In the genomic region with DNA sequence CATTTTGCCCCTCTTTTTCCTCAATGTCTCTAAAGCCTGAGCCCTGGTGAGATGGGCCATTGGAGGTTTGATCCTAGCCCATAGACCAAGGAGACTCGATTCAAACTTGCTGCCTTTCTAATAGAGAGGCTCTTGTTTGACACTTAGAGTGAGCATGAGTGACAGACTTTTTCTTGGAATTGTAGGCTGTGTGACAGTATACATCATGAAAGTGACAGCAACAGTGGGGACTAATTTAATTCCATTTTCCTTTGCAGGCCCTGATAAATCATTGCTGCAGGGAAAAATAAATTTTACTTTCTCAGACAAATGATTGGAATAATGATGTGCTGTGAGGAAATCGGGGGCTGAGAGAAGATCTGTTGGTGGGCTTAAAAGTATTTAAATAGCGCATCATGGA, we compare ENCODE assay signal across 1 cellular context.
TF ChIP-seq lines count a peak whose summit lies in the region.

No MANE protein-coding gene starts in this region.

TF ChIP-seq in WTC11, 78 proteins besides CTCF, POLR2A, EP300 and RAD21 (continued from another document):
- TF ChIP-seq, protein P1, sequence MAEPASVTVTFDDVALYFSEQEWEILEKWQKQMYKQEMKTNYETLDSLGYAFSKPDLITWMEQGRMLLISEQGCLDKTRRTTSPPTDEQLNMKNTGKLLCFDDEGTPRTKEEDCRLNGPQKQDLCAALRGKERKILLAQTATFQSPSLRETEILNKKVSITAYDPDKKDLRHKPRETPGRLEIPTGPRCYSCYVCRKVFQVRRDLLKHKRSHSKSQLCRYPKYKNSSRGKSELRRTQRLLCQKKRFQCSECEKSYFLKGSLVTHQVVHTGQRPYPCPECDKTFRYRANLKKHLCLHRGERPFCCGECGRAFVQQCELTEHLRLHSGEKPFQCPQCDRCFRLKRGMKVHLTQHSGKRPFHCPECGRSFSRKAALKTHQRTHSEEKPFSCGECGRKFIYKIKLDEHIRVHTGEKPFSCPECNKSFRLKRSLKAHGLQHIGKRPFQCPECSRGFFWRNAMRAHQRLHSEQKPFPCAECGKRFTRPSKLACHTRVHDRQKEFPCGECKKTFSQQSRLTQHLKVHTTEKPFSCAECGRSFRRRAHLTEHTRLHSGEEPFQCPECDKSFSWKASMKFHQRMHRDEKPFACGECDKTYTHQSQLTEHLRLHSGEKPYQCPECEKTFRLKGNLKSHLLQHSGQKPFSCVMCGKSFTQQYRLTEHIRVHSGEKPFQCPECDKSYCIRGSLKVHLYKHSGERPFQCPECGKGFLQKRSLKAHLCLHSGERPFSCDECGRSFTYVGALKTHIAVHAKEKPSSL (CRISPR knock-in tag; conservative IDR thresholded peaks at IDR 0.05), result no peak
- TF ChIP-seq STAT6 (CRISPR knock-in tag; conservative IDR thresholded peaks at IDR 0.05; ENCODE audit: low read depth) (no peak), CBFB (CRISPR knock-in tag; IDR thresholded peaks at IDR 0.05; ENCODE audit: low read depth) (no peak), ATF1 (CRISPR knock-in tag; IDR thresholded peaks at IDR 0.05) (no peak), PRDM15 (CRISPR knock-in tag; IDR thresholded peaks at IDR 0.05) (no peak), ERG (CRISPR knock-in tag; IDR thresholded peaks at IDR 0.05) (no peak), ESRRA (CRISPR knock-in tag; IDR thresholded peaks at IDR 0.05; ENCODE audit: borderline replicate concordance) (no peak), CREM (CRISPR knock-in tag; IDR thresholded peaks at IDR 0.05) (no peak), IRF1 (CRISPR knock-in tag; IDR thresholded peaks at IDR 0.05) (no peak), SOX15 (CRISPR knock-in tag; IDR thresholded peaks at IDR 0.05) (no peak), FOXP1 (CRISPR knock-in tag; IDR thresholded peaks at IDR 0.05; ENCODE audit: borderline replicate concordance) (no peak)
- TF ChIP-seq, protein P2, sequence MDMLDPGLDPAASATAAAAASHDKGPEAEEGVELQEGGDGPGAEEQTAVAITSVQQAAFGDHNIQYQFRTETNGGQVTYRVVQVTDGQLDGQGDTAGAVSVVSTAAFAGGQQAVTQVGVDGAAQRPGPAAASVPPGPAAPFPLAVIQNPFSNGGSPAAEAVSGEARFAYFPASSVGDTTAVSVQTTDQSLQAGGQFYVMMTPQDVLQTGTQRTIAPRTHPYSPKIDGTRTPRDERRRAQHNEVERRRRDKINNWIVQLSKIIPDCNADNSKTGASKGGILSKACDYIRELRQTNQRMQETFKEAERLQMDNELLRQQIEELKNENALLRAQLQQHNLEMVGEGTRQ (CRISPR knock-in tag; IDR thresholded peaks at IDR 0.05), result no peak
